29 cellular contexts compared by ENCODE assay signal in the genomic region with DNA sequence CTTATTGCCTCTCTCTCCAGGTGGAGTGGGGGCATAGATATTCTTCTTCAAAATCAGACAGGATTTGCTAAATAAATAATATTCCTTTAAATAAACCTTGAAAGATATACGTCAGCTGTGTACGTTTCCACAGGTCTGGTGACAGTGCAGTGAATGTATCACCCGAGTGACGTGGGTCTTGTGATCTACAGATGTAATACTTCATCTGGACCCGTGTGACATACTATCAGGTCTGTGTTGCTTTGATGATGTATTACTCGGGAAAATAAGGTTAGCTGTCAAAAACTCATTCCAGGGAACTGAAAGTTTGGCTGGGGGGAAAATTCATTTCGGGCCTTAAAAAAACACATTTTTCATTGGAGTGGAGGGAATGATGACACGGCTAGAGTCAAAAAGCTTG.
"Had no signal": no experiment of that assay in that cellular context is flagged by ENCODE, and none has a peak within 500 bp of the region (broad histone marks: within the 10 kb centered on the region; RNA-seq: fewer than 3 reads in every experiment).

No MANE protein-coding gene starts in this region.

- H3K9me3 ChIP-seq: colonic mucosa, esophagus muscularis mucosa, esophagus squamous epithelium, gastrocnemius medialis, gastroesophageal sphincter, heart left ventricle had no signal

- H3K9me3 Mint-ChIP-seq: dendritic cell treated with granulocyte-macrophage colony-stimulating factor and Interleukin-4, amounts not matched to agents 40 ng/mL and 50 ng/mL, for 4 days; endodermal cell had no signal

- H3K36me3 ChIP-seq: colonic mucosa, esophagus muscularis mucosa, esophagus squamous epithelium, gastrocnemius medialis, gastroesophageal sphincter, heart left ventricle, heart right ventricle had no signal

- H3K27ac ChIP-seq: colonic mucosa, coronary artery, dorsolateral prefrontal cortex, epithelial cell of prostate, esophagus muscularis mucosa, esophagus squamous epithelium, foreskin keratinocyte, gastrocnemius medialis, gastroesophageal sphincter, heart left ventricle, heart right ventricle, hepatocyte had no signal

- DNase-seq: colonic mucosa; cortex of kidney; dermis blood vessel endothelial cell; dorsolateral prefrontal cortex; effector CD4-positive, alpha-beta T cell; effector CD8-positive, alpha-beta T cell; effector memory CD4-positive, alpha-beta T cell; effector memory CD8-positive, alpha-beta T cell; endodermal cell; erythroblast; esophagus squamous epithelium; foreskin fibroblast; foreskin keratinocyte; foreskin melanocyte; gastrocnemius medialis; glutamatergic neuron; head of caudate nucleus; heart left ventricle; heart right ventricle had no signal

- H2AFZ ChIP-seq: hepatocyte had no signal

- H3K4me3 Mint-ChIP-seq: dendritic cell treated with granulocyte-macrophage colony-stimulating factor and Interleukin-4, amounts not matched to agents 40 ng/mL and 50 ng/mL, for 4 days; effector memory CD8-positive, alpha-beta T cell; endodermal cell had no signal

- H3K4me1 ChIP-seq: colonic mucosa, esophagus muscularis mucosa, esophagus squamous epithelium, foreskin keratinocyte, gastrocnemius medialis, gastroesophageal sphincter, heart left ventricle, heart right ventricle had no signal

- H3K27ac Mint-ChIP-seq: dendritic cell treated with granulocyte-macrophage colony-stimulating factor and Interleukin-4, amounts not matched to agents 40 ng/mL and 50 ng/mL, for 4 days; effector memory CD8-positive, alpha-beta T cell; endodermal cell had no signal

- H3K4me2 ChIP-seq: hepatocyte had no signal

- H3K27me3 Mint-ChIP-seq: dendritic cell treated with granulocyte-macrophage colony-stimulating factor and Interleukin-4, amounts not matched to agents 40 ng/mL and 50 ng/mL, for 4 days; effector memory CD8-positive, alpha-beta T cell had no signal

- FAIRE-seq: endometrium, endothelial cell of umbilical vein, frontal cortex had no signal

- H3K27me3 ChIP-seq: colonic mucosa, dorsolateral prefrontal cortex, esophagus muscularis mucosa, esophagus squamous epithelium, foreskin keratinocyte, gastrocnemius medialis, gastroesophageal sphincter, heart left ventricle, heart right ventricle, hepatocyte had no signal

- ATAC-seq: effector memory CD8-positive, alpha-beta T cell; esophagus mucosa; foreskin keratinocyte; gastrocnemius medialis; gastroesophageal sphincter; heart left ventricle; heart right ventricle had no signal

- H3K79me2 ChIP-seq: hepatocyte had no signal

- H3K4me3 ChIP-seq: colonic mucosa, coronary artery, dorsolateral prefrontal cortex, esophagus muscularis mucosa, esophagus squamous epithelium, gastrocnemius medialis, gastroesophageal sphincter, heart left ventricle, heart right ventricle, hepatocyte had no signal
